ENCODE assay signal across 25 cellular contexts in genomic region chr14:73665130-73665529, GRCh38. TPM values are rescaled to one million over a fixed set of nuclear protein-coding genes. Genes with fewer than 3 reads are reported as not detected.
"Had no signal": no experiment of that assay in that cellular context is flagged by ENCODE, and none has a peak within 500 bp of the region (broad histone marks: within the 10 kb centered on the region; RNA-seq: fewer than 3 reads in every experiment).

No MANE protein-coding gene starts in this region.

- H3K9ac ChIP-seq: KMS-11 had no signal

- H3K27me3 ChIP-seq: SJSA1 had no signal

- H3K27ac Mint-ChIP-seq: T-cell had no signal

- ATAC-seq: T-cell had no signal

- FAIRE-seq: HTR-8/SVneo, RCC 7860 had no signal

- H3K4me1 Mint-ChIP-seq: T-cell had no signal

- H3K4me3 Mint-ChIP-seq: T-cell had no signal

- H3K27ac ChIP-seq: HL-60, KMS-11, SJSA1, SK-N-MC had no signal

- DNase-seq: Kasumi-1, MM.1S, NCI-H1092 treated with DMSO at 0.1 percent for 48 hours, NCI-H1436, NCI-H187, NCI-H2029, NCI-H2081 treated with DMSO at 0.1 percent for 48 hours, NCI-H2171, NCI-H226, NCI-H446, NCI-H510A, NCI-H524 treated with DMSO at 0.1 percent for 48 hours, NCI-H69, NCI-H774, Right ventricle myocardium superior, RPMI8226, SIG-M5, T-cell had no signal

- H3K4me2 ChIP-seq: KMS-11 had no signal

- H3K9me3 Mint-ChIP-seq: T-cell had no signal

- H3K4me3 ChIP-seq: SJSA1, SK-N-MC had no signal

- H3K27me3 Mint-ChIP-seq: T-cell had no signal

- H3K9me3 ChIP-seq: SJSA1 had no signal

RNA-seq across cellular contexts. Expression of gene ACOT6, which starts 52.8 kb away (rescaled TPM):
- total RNA-seq: M059J, Right ventricle myocardium superior, SJSA1, T-cell had no signal
